In the genomic region with DNA sequence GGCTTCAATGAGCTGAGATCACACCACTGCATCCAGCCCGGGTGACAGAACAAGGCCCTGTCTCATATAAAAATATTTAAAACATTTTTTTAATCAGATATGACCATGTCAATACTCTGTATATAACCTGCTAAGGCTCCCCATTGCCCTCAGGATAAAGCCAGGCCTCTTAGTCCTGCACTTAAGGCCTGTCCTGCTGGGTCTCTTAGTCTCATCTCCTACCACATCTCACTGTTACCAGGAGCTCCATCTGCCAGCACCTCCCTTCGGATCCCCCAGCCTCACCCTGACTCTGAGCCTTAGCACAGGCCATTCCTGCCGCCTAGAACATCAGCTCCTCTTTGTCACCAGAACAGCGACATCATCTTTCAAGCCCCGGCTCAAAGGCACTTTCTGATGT, we compare ENCODE assay signal across 24 cellular contexts. TPM values are rescaled to one million over a fixed set of nuclear protein-coding genes. Genes with fewer than 3 reads are reported as not detected.
A peak's percentile ranks its signal among the peaks of the same experiment; 100 is the strongest.
DNase-seq lines count a peak whose midpoint lies in the region; ATAC-seq, FAIRE-seq and TF ChIP-seq lines count a peak whose summit lies in the region.
"Had no signal": no experiment of that assay in that cellular context is flagged by ENCODE, and none has a peak within 500 bp of the region (broad histone marks: within the 10 kb centered on the region; RNA-seq: fewer than 3 reads in every experiment).

No MANE protein-coding gene starts in this region.

- no peaks in the 10 kb centered on the region for H3K9me2 ChIP-seq in SK-N-SH

- H3K27me3 Mint-ChIP-seq in T-helper 17 cell (no peaks in the 10 kb centered on the region), progenitor cell of endocrine pancreas (no peaks in the 10 kb centered on the region)

- H2BK5ac ChIP-seq in H1 (ENCODE audit: low read depth, low read length), result peak overlapping the region; percentile 40

- H3K9ac ChIP-seq in SK-N-SH (no peak overlapping the region), H1 (replicated peaks in 1 of 4; ENCODE audit: extremely low read depth in 1 of 4, low read depth in 3 of 4, low read length in 3 of 4) (no peak overlapping the region)

- POLR2A ChIA-PET in SK-N-SH (lab: Yijun Ruan, JAX) (no interaction called here), H1 (lab: Charles Lee; ENCODE audit: partially characterized antibody) (interaction anchor here (1.0 to 1.5 kb wide), 4 partner anchors 11 to 189 kb away, joined by 3 to 5 read pairs (median 4); no protein-coding TSS in a partner anchor)

- peaks cover 0 to 8% of the 10 kb centered on the region in 2 experiments; a peak in 2 of 4 replicates for H3K4me1 ChIP-seq in SK-N-SH (ENCODE audit: control insufficient read depth in 1 of 2, insufficient read depth in 2 of 2, low read depth in 1 of 2, low read length in 1 of 2)
- H3K4me1 ChIP-seq in H1 (replicated peaks in 1 of 4; ENCODE audit: control insufficient read depth in 3 of 4, insufficient read depth in 4 of 4, low read length in 3 of 4), result peaks cover 5 to 19% (median 14%) of the 10 kb centered on the region in 4 experiments
- H3K4me1 ChIP-seq in osteoblast (ENCODE audit: insufficient read depth, low read length), result peaks cover 17% of the 10 kb centered on the region

- H3K36me3 ChIP-seq in SK-N-SH (replicated peaks in 1 of 2; ENCODE audit: control insufficient read depth in 1 of 2, insufficient read depth in 2 of 2, low read length in 1 of 2) (no peaks in the 10 kb centered on the region), H1 (ENCODE audit: control insufficient read depth in 2 of 4, insufficient read depth in 4 of 4, low read length in 3 of 4) (no peaks in the 10 kb centered on the region), osteoblast (ENCODE audit: insufficient read depth, low read length) (no peaks in the 10 kb centered on the region)

- no peaks in the 10 kb centered on the region for H3K23me2 ChIP-seq in H1 (ENCODE audit: low read depth, low read length)

- DNase-seq in SK-N-SH (peak; percentile 32), T-helper 17 cell (no peak), H1 (ENCODE audit: low read depth in 1 of 2, low spot score in 2 of 2) (no peak), osteoblast (ENCODE audit: insufficient read length, low spot score, missing footprints) (peak; percentile 21), progenitor cell of endocrine pancreas (ENCODE audit: low spot score, unreplicated experiment) (no peak), OCI-M1 (lab: John Stamatoyannopoulos, UW) (no peak), caudate nucleus (lab: John Stamatoyannopoulos, UW) (no peak)
- DNase-seq: 8988T; C1 segment of cervical spinal cord; CD8-positive, alpha-beta memory T cell; DMS53; EL; GF-D8; H7; KG1; NCI-H1105; NCI-H2081; NCI-H446; NCI-H526; PC-3; SHP77 treated with DMSO at 0.1 percent for 48 hours had no signal

- 87% methylated on average over 5 of the region's 5 CpGs for WGBS in SK-N-SH (ENCODE audit: low lambda C conversion rate)
- 97% methylated on average over 5 of the region's 5 CpGs; no CpG with 5 or more reads in 1 of the 2 experiments for WGBS in H1 (ENCODE audit: extremely low coverage in 1 of 2, insufficient coverage in 1 of 2, insufficient read length in 1 of 2, insufficient replicate concordance in 2 of 2, low coverage in 1 of 2, low lambda C conversion rate in 2 of 2, missing lambda C conversion rate in 1 of 2), 2 experiments

- no peaks in the 10 kb centered on the region for H3K9me3 Mint-ChIP-seq in progenitor cell of endocrine pancreas (ENCODE audit: low read depth)
- H3K9me3 Mint-ChIP-seq: CD8-positive, alpha-beta memory T cell had no signal

- no peaks in the 10 kb centered on the region for H3K79me1 ChIP-seq in H1 (ENCODE audit: low read depth, low read length)

- no peak overlapping the region for H4K91ac ChIP-seq in H1 (replicated peaks; ENCODE audit: insufficient read length, low read length)

- H3F3A ChIP-seq in SK-N-SH (replicated peaks; ENCODE audit: insufficient read depth), result no peaks in the 10 kb centered on the region

- CTCF ChIA-PET in SK-N-SH (lab: Yijun Ruan, JAX) (interaction anchor here (0.7 to 5.1 kb wide), 9 partner anchors 10 to 228 kb away, joined by 3 to 32 read pairs (median 6); no protein-coding TSS in a partner anchor), H1 (lab: Charles Lee; ENCODE audit: partially characterized antibody) (interaction anchor here (0.7 to 7.6 kb wide), 10 partner anchors 10 to 227 kb away, joined by 3 to 55 read pairs (median 4); no protein-coding TSS in a partner anchor)

- H3K79me2 ChIP-seq in SK-N-SH (ENCODE audit: insufficient read depth) (no peaks in the 10 kb centered on the region), H1 (ENCODE audit: control insufficient read depth in 1 of 2, insufficient read depth in 2 of 2, low read length in 2 of 2) (no peaks in the 10 kb centered on the region), osteoblast (ENCODE audit: insufficient read depth, low read length) (no peaks in the 10 kb centered on the region)

- H2BK20ac ChIP-seq in H1 (ENCODE audit: low read length), result peak overlapping the region; percentile 15; the same call in 1 of the 2 replicates

- no peak overlapping the region for H3K23ac ChIP-seq in H1 (ENCODE audit: insufficient read length)

- no peak overlapping the region for H4K5ac ChIP-seq in H1 (ENCODE audit: insufficient read length, low read depth, low read length)

- no peak overlapping the region for H2BK15ac ChIP-seq in H1 (ENCODE audit: low read length)

- peak overlapping the region; percentile 70; the same call in 1 of the 2 replicates for H2BK12ac ChIP-seq in H1 (ENCODE audit: low read depth, low read length)

- no peak overlapping the region for H3K56ac ChIP-seq in H1 (replicated peaks; ENCODE audit: insufficient read length, low read depth, low read length)

- H3K9me3 ChIP-seq in SK-N-SH (no peaks in the 10 kb centered on the region), T-helper 17 cell (ENCODE audit: control insufficient read depth, low read length, poor library complexity, severe bottlenecking) (no peaks in the 10 kb centered on the region), H1 (ENCODE audit: insufficient read depth in 2 of 2, low read depth in 1 of 2, low read length in 1 of 2) (no peaks in the 10 kb centered on the region), osteoblast (ENCODE audit: low read depth, low read length) (no peaks in the 10 kb centered on the region)

- TF ChIP-seq EP300 in SK-N-SH (IDR thresholded peaks at IDR 0.05; ENCODE audit: borderline replicate concordance in 1 of 2, low read depth in 1 of 2, low read length in 1 of 2), result no peak
- TF ChIP-seq EP300 in H1 (IDR thresholded peaks at IDR 0.05; ENCODE audit: borderline replicate concordance in 1 of 2, low read depth in 2 of 2, low read length in 2 of 2), result no peak

- H2AK5ac ChIP-seq in H1 (ENCODE audit: low read depth, low read length), result peak overlapping the region; percentile 66; the same call in 1 of the 2 replicates

- no peak for ATAC-seq in SK-N-SH treated with all-trans-retinoic acid at 6 μM for 48 hours
- ATAC-seq in T-helper 17 cell, result no peak
- ATAC-seq: HepG2, PC-3 had no signal

- no peaks in the 10 kb centered on the region for H3K27me3 ChIP-seq in SK-N-SH (ENCODE audit: insufficient read depth)
- H3K27me3 ChIP-seq in H1 (replicated peaks in 1 of 4; ENCODE audit: control insufficient read depth in 3 of 4, extremely low read depth in 1 of 4, insufficient read depth in 3 of 4, low read length in 3 of 4), result no peaks in the 10 kb centered on the region
- no peaks in the 10 kb centered on the region for H3K27me3 ChIP-seq in osteoblast (ENCODE audit: insufficient read depth, low read length)

- H4K8ac ChIP-seq in H1 (ENCODE audit: extremely low read depth, insufficient read depth, low read length), result no peak overlapping the region

- no peak overlapping the region for H3K4me3 ChIP-seq in SK-N-SH (ENCODE audit: low read depth in 2 of 2, low read length in 1 of 2)
- no peak overlapping the region for H3K4me3 ChIP-seq in H1 (ENCODE audit: extremely low read depth in 1 of 4, insufficient read depth in 2 of 4, low read depth in 3 of 4, low read length in 4 of 4)
- H3K4me3 ChIP-seq in osteoblast (ENCODE audit: insufficient read depth, low read length), result no peak overlapping the region

- H3K4me2 ChIP-seq in SK-N-SH (no peak overlapping the region), H1 (ENCODE audit: insufficient read depth in 1 of 2, low read depth in 2 of 2, low read length in 2 of 2) (no peak overlapping the region), osteoblast (ENCODE audit: insufficient read depth, low read length) (no peak overlapping the region)

- H2AFZ ChIP-seq in SK-N-SH (ENCODE audit: low read depth) (no peak overlapping the region), H1 (ENCODE audit: low read length) (no peak overlapping the region), osteoblast (ENCODE audit: low read length) (no peak overlapping the region)

- TF ChIP-seq RAD21 in SK-N-SH (IDR thresholded peaks at IDR 0.05; ENCODE audit: low read length) (no peak), H1 (IDR thresholded peaks at IDR 0.05 in 1 of 2, conservative IDR thresholded peaks at IDR 0.05 in 1 of 2; ENCODE audit: low read depth in 2 of 2, low read length in 2 of 2) (no peak)

- no peak for FAIRE-seq in H1 (lab: Jason Lieb, UNC)
- FAIRE-seq: HepG2 had no signal

- no peak overlapping the region for H2BK120ac ChIP-seq in H1 (replicated peaks; ENCODE audit: low read depth, low read length)

- no peak overlapping the region for H3K14ac ChIP-seq in H1 (ENCODE audit: insufficient read length)

- no peak overlapping the region for H3K18ac ChIP-seq in H1 (ENCODE audit: extremely low read depth, low read length)

- no peak overlapping the region for H3K4ac ChIP-seq in H1 (replicated peaks; ENCODE audit: insufficient read length, low read depth, low read length)

- H3K36me3 Mint-ChIP-seq in T-helper 17 cell (ENCODE audit: low read depth) (no peaks in the 10 kb centered on the region), progenitor cell of endocrine pancreas (ENCODE audit: insufficient read depth) (no peaks in the 10 kb centered on the region)
- H3K36me3 Mint-ChIP-seq: CD8-positive, alpha-beta memory T cell had no signal

- H3K4me1 Mint-ChIP-seq in T-helper 17 cell, result no peaks in the 10 kb centered on the region
- H3K4me1 Mint-ChIP-seq in progenitor cell of endocrine pancreas (ENCODE audit: low read depth), result no peaks in the 10 kb centered on the region
- H3K4me1 Mint-ChIP-seq: CD8-positive, alpha-beta memory T cell had no signal

- H3K27ac ChIP-seq in SK-N-SH (ENCODE audit: low read depth in 2 of 2, low read length in 1 of 2), result no peak overlapping the region
- no peak overlapping the region for H3K27ac ChIP-seq in H1 (ENCODE audit: low read depth, low read length)
- H3K27ac ChIP-seq in osteoblast (ENCODE audit: low read depth, low read length), result no peak overlapping the region
- no peak overlapping the region for H3K27ac ChIP-seq in caudate nucleus (ENCODE audit: low read depth, low read length)
- H3K27ac ChIP-seq: HL-60 had no signal

- H3K4me3 Mint-ChIP-seq in T-helper 17 cell (peak overlapping the region; percentile 31), progenitor cell of endocrine pancreas (ENCODE audit: low read depth) (no peak overlapping the region)
- H3K4me3 Mint-ChIP-seq: CD8-positive, alpha-beta memory T cell had no signal

- TF ChIP-seq POLR2A in H1 (IDR thresholded peaks at IDR 0.05; ENCODE audit: control extremely low read depth in 1 of 2, low read depth in 2 of 2, low read length in 2 of 2), result no peak

- H4K20me1 ChIP-seq in SK-N-SH (ENCODE audit: insufficient read depth) (no peaks in the 10 kb centered on the region), H1 (replicated peaks in 1 of 2; ENCODE audit: control insufficient read depth in 1 of 2, insufficient read depth in 2 of 2, low read length in 2 of 2) (no peaks in the 10 kb centered on the region), osteoblast (ENCODE audit: insufficient read depth, low read length) (no peaks in the 10 kb centered on the region)

- H3K27ac Mint-ChIP-seq in T-helper 17 cell (peak overlapping the region; percentile 59), progenitor cell of endocrine pancreas (no peak overlapping the region)
- H3K27ac Mint-ChIP-seq: CD8-positive, alpha-beta memory T cell had no signal

- no peak for TF ChIP-seq CTCF in SK-N-SH (IDR thresholded peaks at IDR 0.05)
- TF ChIP-seq CTCF in H1 (IDR thresholded peaks at IDR 0.05; ENCODE audit: control extremely low read depth in 1 of 3, insufficient read depth in 1 of 3, low read depth in 1 of 3, low read length in 3 of 3), result no peak
- TF ChIP-seq CTCF in osteoblast (IDR thresholded peaks at IDR 0.05; ENCODE audit: extremely low read depth, low read depth, low read length), result no peak
- no peak for TF ChIP-seq CTCF in progenitor cell of endocrine pancreas (IDR thresholded peaks at IDR 0.05; ENCODE audit: unreplicated experiment)

RNA-seq across cellular contexts. Expression of gene GTF2IRD1, which starts 25.7 kb away (rescaled TPM):
- 20.2 and 26.4 TPM in 2 replicates for polyA plus RNA-seq in SK-N-SH (2012; rRNA removed)
- 13.9 and 18.4 TPM in 2 replicates for polyA plus RNA-seq in SK-N-SH (2012; cell fraction: cytosol; rRNA removed)
- 29.0 and 37.8 TPM in 2 replicates for polyA plus RNA-seq in SK-N-SH (2012; cell fraction: nucleus; rRNA removed)
- total RNA-seq in T-helper 17 cell, result 1 to 10 TPM; 2.3 to 3.5 TPM
- total RNA-seq in H1 (2021; fragmentation: NEBNext Ultra II Directional; extraction: Animal tissue kit (Norgen Biotek cat#: 25700)), result 45.4 and 46.5 TPM in 2 replicates
- 27.4 and 34.9 TPM in 2 replicates for polyA plus RNA-seq in H1 (2011; rRNA removed)
- 25.8 TPM for polyA plus RNA-seq in H1 (2011; cell fraction: cytosol; rRNA removed)
- 57.6 TPM for polyA plus RNA-seq in H1 (2011; cell fraction: nucleus; rRNA removed)
- polyA plus RNA-seq in H1 (2012, experiment 1 of 2), result 40.0 to 48.4 TPM (median 43.5 TPM) in 4 replicates
- polyA plus RNA-seq in H1 (2012, experiment 2 of 2), result 25.8 TPM
- polyA plus RNA-seq in H1 (2013, experiment 1 of 2), result 40.2 TPM
- polyA plus RNA-seq in H1 (2013, experiment 2 of 2), result 35.9 TPM
- polyA minus RNA-seq in H1 (2011; rRNA and poly(A)+ RNA removed), result 23.6 and 31.2 TPM in 2 replicates
- polyA minus RNA-seq in H1 (2011; cell fraction: cytosol; rRNA and poly(A)+ RNA removed), result 26.9 TPM
- 27.7 TPM for polyA minus RNA-seq in H1 (2011; cell fraction: nucleus; rRNA and poly(A)+ RNA removed)
- total RNA-seq in osteoblast, result 15.9 and 18.6 TPM in 2 replicates
- total RNA-seq in progenitor cell of endocrine pancreas, result 52.6 and 60.7 TPM in 2 replicates
- polyA plus RNA-seq: CD8-positive, alpha-beta memory T cell had no signal

Comparison
In these comparisons a context has a peak if more than half of its experiments do, and no peak if none do; other contexts are left out.
1. DNase-seq: peak in SK-N-SH (single experiment) and osteoblast (single experiment); none in T-helper 17 cell (0 of 3), H1 (0 of 2), progenitor cell of endocrine pancreas (single experiment), OCI-M1 (single experiment) and caudate nucleus (0 of 61).